ENCODE assay signal across 19 cellular contexts in the genomic region with DNA sequence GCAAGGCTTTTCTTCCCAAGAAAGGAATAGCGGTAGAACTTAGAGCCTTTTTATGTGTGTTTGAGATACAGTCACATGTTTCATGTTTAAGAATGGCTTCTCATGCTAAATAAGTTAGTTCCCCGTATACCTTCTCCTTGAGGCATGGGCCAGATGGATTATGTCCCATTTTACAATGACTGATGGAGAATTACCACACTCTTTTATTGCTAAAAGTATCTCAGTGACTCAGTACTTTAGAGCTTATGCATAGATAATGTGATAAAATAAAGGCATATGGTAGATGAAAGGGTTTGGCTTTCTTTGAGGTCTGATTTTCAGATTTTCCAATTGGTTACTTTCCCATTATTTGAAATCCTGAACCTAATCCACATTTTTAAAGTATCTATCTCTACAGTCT.
"Had no signal": no experiment of that assay in that cellular context is flagged by ENCODE, and none has a peak within 500 bp of the region (broad histone marks: within the 10 kb centered on the region; RNA-seq: fewer than 3 reads in every experiment).

No MANE protein-coding gene starts in this region.

- H3K27me3 ChIP-seq: breast epithelium, esophagus muscularis mucosa, hepatocyte, neural progenitor cell, tibial nerve had no signal

- H3K4me2 ChIP-seq: hepatocyte, neural progenitor cell had no signal

- H3K4me3 Mint-ChIP-seq: activated CD8-positive, alpha-beta memory T cell treated with anti-CD3 and anti-CD28 coated beads, Interleukin-2, amount 10 ng/mL, durations not matched to agents 7 days and 5 days; activated T-cell treated with anti-CD3 and anti-CD28 coated beads, Interleukin-2, amount 50 U/mL, for 24 hours; neural progenitor cell; stimulated activated effector memory CD8-positive, alpha-beta T cell treated with anti-CD3 and anti-CD28 coated beads, Interleukin-12 subunit alpha, Interleukin-12 subunit beta, amount 100 ng/mL, for 72 hours; T-helper 2 cell treated with Interferon-gamma antibody and Interleukin-4, amounts not matched to agents 5 μg/mL and 100 μg/mL, for 36 hours had no signal

- H3K9me3 ChIP-seq: breast epithelium, esophagus muscularis mucosa, tibial nerve had no signal

- ATAC-seq: activated CD8-positive, alpha-beta memory T cell treated with anti-CD3 and anti-CD28 coated beads, Interleukin-2, amount 10 ng/mL, durations not matched to agents 7 days and 5 days; activated naive CD4-positive, alpha-beta T cell treated with anti-CD3 and anti-CD28 coated beads, Interleukin-2, amount 50 U/mL, for 72 hours; left ventricle myocardium superior; stimulated activated effector memory CD8-positive, alpha-beta T cell treated with anti-CD3 and anti-CD28 coated beads, Interleukin-12 subunit alpha, Interleukin-12 subunit beta, amount 100 ng/mL, for 72 hours had no signal

- H3K4me1 ChIP-seq: breast epithelium, esophagus muscularis mucosa, neural progenitor cell, parathyroid adenoma, tibial nerve had no signal

- DNase-seq: activated CD4-positive, alpha-beta T cell treated with anti-CD3 and anti-CD28 coated beads, Interleukin-2, amount 50 U/mL, for 48 hours; activated CD4-positive, CD25-positive, alpha-beta regulatory T cell treated with anti-CD3 and anti-CD28 coated beads, Interleukin-2, amount 50 U/mL, for 72 hours; activated CD8-positive, alpha-beta memory T cell treated with anti-CD3 and anti-CD28 coated beads, Interleukin-2, amount 10 ng/mL, durations not matched to agents 7 days and 5 days; activated effector memory CD4-positive, alpha-beta T cell treated with Interleukin-2 at 50 U/mL for 16 hours; activated T-cell treated with anti-CD3 and anti-CD28 coated beads, Interleukin-2, amount 50 U/mL, for 24 hours; kidney; left ventricle myocardium superior; mesendoderm; retina; SW 1271 had no signal

- H3K27ac Mint-ChIP-seq: activated CD8-positive, alpha-beta memory T cell treated with anti-CD3 and anti-CD28 coated beads, Interleukin-2, amount 10 ng/mL, durations not matched to agents 7 days and 5 days; activated naive CD4-positive, alpha-beta T cell treated with anti-CD3 and anti-CD28 coated beads, Interleukin-2, amount 50 U/mL, for 72 hours; activated T-cell treated with anti-CD3 and anti-CD28 coated beads, Interleukin-2, amount 50 U/mL, for 24 hours; neural progenitor cell; stimulated activated effector memory CD8-positive, alpha-beta T cell treated with anti-CD3 and anti-CD28 coated beads, Interleukin-12 subunit alpha, Interleukin-12 subunit beta, amount 100 ng/mL, for 72 hours; T-helper 2 cell treated with Interferon-gamma antibody and Interleukin-4, amounts not matched to agents 5 μg/mL and 100 μg/mL, for 36 hours had no signal

- H3K4me1 Mint-ChIP-seq: activated CD8-positive, alpha-beta memory T cell treated with anti-CD3 and anti-CD28 coated beads, Interleukin-2, amount 10 ng/mL, durations not matched to agents 7 days and 5 days; stimulated activated effector memory CD8-positive, alpha-beta T cell treated with anti-CD3 and anti-CD28 coated beads, Interleukin-12 subunit alpha, Interleukin-12 subunit beta, amount 100 ng/mL, for 72 hours had no signal

- H3K4me3 ChIP-seq: breast epithelium, esophagus muscularis mucosa, hepatocyte, neural progenitor cell, tibial nerve had no signal

- H2AFZ ChIP-seq: hepatocyte, neural progenitor cell, parathyroid adenoma had no signal

- H3K36me3 ChIP-seq: breast epithelium, neural progenitor cell had no signal

- H3K27ac ChIP-seq: breast epithelium, esophagus muscularis mucosa, hepatocyte, neural progenitor cell, parathyroid adenoma, tibial nerve had no signal

- H3K27me3 Mint-ChIP-seq: activated CD8-positive, alpha-beta memory T cell treated with anti-CD3 and anti-CD28 coated beads, Interleukin-2, amount 10 ng/mL, durations not matched to agents 7 days and 5 days; activated T-cell treated with anti-CD3 and anti-CD28 coated beads, Interleukin-2, amount 50 U/mL, for 24 hours had no signal

- H3K9me3 Mint-ChIP-seq: activated naive CD4-positive, alpha-beta T cell treated with anti-CD3 and anti-CD28 coated beads, Interleukin-2, amount 50 U/mL, for 72 hours; activated T-cell treated with anti-CD3 and anti-CD28 coated beads, Interleukin-2, amount 50 U/mL, for 24 hours; neural progenitor cell; stimulated activated effector memory CD8-positive, alpha-beta T cell treated with anti-CD3 and anti-CD28 coated beads, Interleukin-12 subunit alpha, Interleukin-12 subunit beta, amount 100 ng/mL, for 72 hours; T-helper 2 cell treated with Interferon-gamma antibody and Interleukin-4, amounts not matched to agents 5 μg/mL and 100 μg/mL, for 36 hours had no signal

- H3K36me3 Mint-ChIP-seq: activated CD8-positive, alpha-beta memory T cell treated with anti-CD3 and anti-CD28 coated beads, Interleukin-2, amount 10 ng/mL, durations not matched to agents 7 days and 5 days; activated naive CD4-positive, alpha-beta T cell treated with anti-CD3 and anti-CD28 coated beads, Interleukin-2, amount 50 U/mL, for 72 hours had no signal

- H3K9ac ChIP-seq: neural progenitor cell, parathyroid adenoma had no signal

- H3K79me2 ChIP-seq: hepatocyte, parathyroid adenoma had no signal
